In the genomic region with DNA sequence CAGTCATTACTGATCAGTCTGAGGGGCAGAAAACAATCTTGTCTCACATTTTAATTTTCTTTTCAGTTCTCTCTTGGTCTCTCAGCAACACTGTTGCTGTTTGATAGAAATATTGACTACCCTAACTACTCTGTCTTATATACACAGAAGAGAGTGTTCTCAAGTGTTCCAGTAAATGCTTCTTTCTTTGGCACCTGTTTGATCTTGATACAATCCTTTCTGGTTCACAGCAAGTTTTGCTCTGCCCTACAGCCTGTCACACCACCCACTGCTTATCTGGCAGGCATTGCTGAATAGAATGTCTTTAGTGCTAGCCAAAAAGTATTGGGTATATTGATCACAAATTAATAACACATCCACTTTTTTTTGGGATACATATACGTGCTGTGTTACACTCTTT, we compare ENCODE assay signal across 26 cellular contexts.
A peak's percentile ranks its signal among the peaks of the same experiment; 100 is the strongest.
DNase-seq lines count a peak whose midpoint lies in the region; ATAC-seq and TF ChIP-seq lines count a peak whose summit lies in the region.
"Had no signal": no experiment of that assay in that cellular context is flagged by ENCODE, and none has a peak within 500 bp of the region (broad histone marks: within the 10 kb centered on the region; RNA-seq: fewer than 3 reads in every experiment).

No MANE protein-coding gene starts in this region.

- no peak overlapping the region for H3K4me3 Mint-ChIP-seq in osteocyte (ENCODE audit: unreplicated experiment)
- H3K4me3 Mint-ChIP-seq: activated CD8-positive, alpha-beta T cell treated with anti-CD3 and anti-CD28 coated beads, Interleukin-2, amount 10 ng/mL, durations not matched to agents 7 days and 5 days; B cell; dendritic cell treated with granulocyte-macrophage colony-stimulating factor and Interleukin-4, amounts not matched to agents 40 ng/mL and 50 ng/mL, for 4 days; IgD-negative memory B cell; T-cell; type B pancreatic cell had no signal

- no peak overlapping the region for H3K27ac Mint-ChIP-seq in osteocyte (ENCODE audit: unreplicated experiment)
- H3K27ac Mint-ChIP-seq: activated CD8-positive, alpha-beta T cell treated with anti-CD3 and anti-CD28 coated beads, Interleukin-2, amount 10 ng/mL, durations not matched to agents 7 days and 5 days; B cell; dendritic cell treated with granulocyte-macrophage colony-stimulating factor and Interleukin-4, amounts not matched to agents 40 ng/mL and 50 ng/mL, for 4 days; IgD-negative memory B cell; T-cell; type B pancreatic cell had no signal

- H3K27me3 ChIP-seq in body of pancreas: no peaks in the 10 kb centered on the region
- H3K27me3 ChIP-seq in parathyroid adenoma (ENCODE audit: control insufficient read depth, insufficient read depth, low read length): no peaks in the 10 kb centered on the region
- H3K27me3 ChIP-seq: adrenal gland, heart right ventricle, spleen had no signal

- H3K9me3 Mint-ChIP-seq in osteocyte (ENCODE audit: unreplicated experiment): no peaks in the 10 kb centered on the region
- H3K9me3 Mint-ChIP-seq: dendritic cell treated with granulocyte-macrophage colony-stimulating factor and Interleukin-4, amounts not matched to agents 40 ng/mL and 50 ng/mL, for 4 days; T-cell; type B pancreatic cell had no signal

- TF ChIP-seq POLR2A in body of pancreas (IDR thresholded peaks at IDR 0.05): peak in 1 of 3 donors; percentile 7

- H3K79me2 ChIP-seq in parathyroid adenoma: no peaks in the 10 kb centered on the region

- no peaks in the 10 kb centered on the region for H3K36me3 ChIP-seq in body of pancreas (replicated peaks in 1 of 2; ENCODE audit: insufficient read depth in 1 of 2, low read depth in 2 of 2)
- no peaks in the 10 kb centered on the region for H3K36me3 ChIP-seq in parathyroid adenoma (ENCODE audit: control insufficient read depth, insufficient read depth, low read length)
- H3K36me3 ChIP-seq: adrenal gland, heart right ventricle, spleen had no signal

- no peaks in the 10 kb centered on the region for H3K27me3 Mint-ChIP-seq in osteocyte (ENCODE audit: unreplicated experiment)
- H3K27me3 Mint-ChIP-seq: dendritic cell treated with granulocyte-macrophage colony-stimulating factor and Interleukin-4, amounts not matched to agents 40 ng/mL and 50 ng/mL, for 4 days; IgD-negative memory B cell; type B pancreatic cell had no signal

- ATAC-seq in body of pancreas: peak; percentile 94
- ATAC-seq: activated CD8-positive, alpha-beta T cell treated with anti-CD3 and anti-CD28 coated beads, Interleukin-2, amount 10 ng/mL, durations not matched to agents 7 days and 5 days; GM12878; T-cell had no signal

- TF ChIP-seq CTCF in LNCaP clone FGC (IDR thresholded peaks at IDR 0.05; ENCODE audit: control insufficient read depth, extremely low read depth, insufficient read depth) (no peak), body of pancreas (IDR thresholded peaks at IDR 0.05) (no peak), parathyroid adenoma (IDR thresholded peaks at IDR 0.05) (no peak), osteocyte (IDR thresholded peaks at IDR 0.05) (no peak)

- intact Hi-C loops in body of pancreas (cut with DNase I): no loop called here

- no peaks in the 10 kb centered on the region for H3K36me3 Mint-ChIP-seq in osteocyte (ENCODE audit: unreplicated experiment)
- H3K36me3 Mint-ChIP-seq: T-cell, type B pancreatic cell had no signal

- H3K9ac ChIP-seq in parathyroid adenoma: no peak overlapping the region

- H3K4me1 Mint-ChIP-seq in osteocyte (ENCODE audit: unreplicated experiment): no peaks in the 10 kb centered on the region
- H3K4me1 Mint-ChIP-seq: B cell, IgD-negative memory B cell, T-cell had no signal

- H3K4me1 ChIP-seq in body of pancreas (peaks cover 27% of the 10 kb centered on the region), parathyroid adenoma (no peaks in the 10 kb centered on the region)
- H3K4me1 ChIP-seq: adrenal gland, spleen had no signal

- peak overlapping the region in 3 of 4 donors; percentile 40 to 84 (median 83) for H3K27ac ChIP-seq in body of pancreas
- no peak overlapping the region for H3K27ac ChIP-seq in parathyroid adenoma
- H3K27ac ChIP-seq: adrenal gland, heart right ventricle, PC-9, spleen had no signal

- no peaks in the 10 kb centered on the region for H3K9me3 ChIP-seq in body of pancreas
- H3K9me3 ChIP-seq in parathyroid adenoma (ENCODE audit: control insufficient read depth, low read length): no peaks in the 10 kb centered on the region
- H3K9me3 ChIP-seq: adrenal gland, heart right ventricle, spleen had no signal

- H3K4me3 ChIP-seq in LNCaP clone FGC (ENCODE audit: low read depth, low read length) (no peak overlapping the region), body of pancreas (no peak overlapping the region), parathyroid adenoma (ENCODE audit: low read depth, low read length) (peak overlapping the region; percentile 38)
- H3K4me3 ChIP-seq: adrenal gland, GM12878, heart right ventricle, PC-9, spleen had no signal

- WGBS in body of pancreas, 2 donors: 26 to 27% methylated on average over 1 of the region's 1 CpG

- no peak overlapping the region for H2AFZ ChIP-seq in parathyroid adenoma
- H2AFZ ChIP-seq: PC-9 had no signal

- peak overlapping the region; percentile 48 for H3K4me2 ChIP-seq in parathyroid adenoma (ENCODE audit: low read length)
- H3K4me2 ChIP-seq: PC-9 had no signal

- peak in 2 of 3 experiments; percentile 35 to 58 for DNase-seq in NCI-H1417 (lab: John Stamatoyannopoulos, UW)
- no peak for DNase-seq in NCI-H1417 treated with DMSO at 0.1 percent for 48 hours (lab: John Stamatoyannopoulos, UW)
- DNase-seq in LNCaP clone FGC (ENCODE audit: low read depth): peak; percentile 42
- peak; percentile 24 to 61 (median 54) for DNase-seq in body of pancreas
- DNase-seq in NAMALWA (ENCODE audit: low spot score): no peak
- no peak for DNase-seq in osteocyte (ENCODE audit: extremely low spot score, unreplicated experiment)
- DNase-seq in HPDE6-E6E7 (ENCODE audit: extremely low spot score): no peak
- DNase-seq: activated CD4-positive, CD25-positive, alpha-beta regulatory T cell treated with anti-CD3 and anti-CD28 coated beads, Interleukin-2, amount 50 U/mL, for 72 hours; activated CD8-positive, alpha-beta T cell treated with anti-CD3 and anti-CD28 coated beads, Interleukin-2, amount 10 ng/mL, durations not matched to agents 7 days and 5 days; activated gamma-delta T cell treated with Interleukin-2 at 50 U/mL for 16 hours; activated T-cell treated with anti-CD3 and anti-CD28 coated beads, Interleukin-2, amount 50 U/mL, for 1 hour; adrenal gland; DND-41; heart right ventricle; NCI-H2171; PC-9; spleen; stimulated activated CD4-positive, alpha-beta T cell treated with anti-CD3 and anti-CD28 coated beads, Interleukin-4, amount 100 ng/mL, for 1 hour; stimulated activated naive CD4-positive, alpha-beta T cell; T-cell had no signal

Comparison
In these comparisons a context has a peak if more than half of its experiments do, and no peak if none do; other contexts are left out.
1. DNase-seq: peak in NCI-H1417 (2 of 3), LNCaP clone FGC (single experiment) and body of pancreas (4 of 4); none in NCI-H1417 treated with DMSO at 0.1 percent for 48 hours (single experiment), NAMALWA (single experiment), osteocyte (single experiment) and HPDE6-E6E7 (single experiment).